In genomic region chr17:45332505-45332904, GRCh38 we compare ENCODE assay signal across 13 cellular contexts. TPM values are rescaled to one million over a fixed set of nuclear protein-coding genes. Genes with fewer than 3 reads are reported as not detected.
DNase-seq lines count a peak whose midpoint lies in the region; FAIRE-seq and TF ChIP-seq lines count a peak whose summit lies in the region.
"Had no signal": no experiment of that assay in that cellular context is flagged by ENCODE, and none has a peak within 500 bp of the region (broad histone marks: within the 10 kb centered on the region; RNA-seq: fewer than 3 reads in every experiment).

No MANE protein-coding gene starts in this region.

- CTCF ChIA-PET in A673 (lab: Charles Lee): no interaction called here

- peak; percentile 28 for DNase-seq in activated CD8-positive, alpha-beta memory T cell treated with anti-CD3 and anti-CD28 coated beads, Interleukin-2, amount 50 U/mL, for 48 hours
- no peak for DNase-seq in activated CD8-positive, alpha-beta memory T cell treated with anti-CD3 and anti-CD28 coated beads, Interleukin-2, amount 50 U/mL, for 4 hours
- DNase-seq in HTR-8/SVneo (ENCODE audit: insufficient read length, low spot score): no peak
- DNase-seq in endodermal cell: peak; percentile 39
- DNase-seq in suprapubic skin (ENCODE audit: low spot score in 2 of 2): peak; percentile 9 to 31
- no peak for DNase-seq in GDM1 (lab: John Stamatoyannopoulos, UW)
- no peak for DNase-seq in A673 (ENCODE audit: low spot score)
- DNase-seq in DMS153 treated with DMSO at 0.1 percent for 48 hours (lab: John Stamatoyannopoulos, UW; ENCODE audit: unreplicated experiment): no peak
- DNase-seq: H7, NCI-H187 treated with DMSO at 0.1 percent for 48 hours, NCI-H2171 had no signal

- BruUV-seq in A673 (replicated peaks; lab: Mats Ljungman, UMichigan): no TSS peak

- no peak overlapping the region for H3K9ac ChIP-seq in endodermal cell (ENCODE audit: extremely low read depth, low read length, poor library complexity, severe bottlenecking)

- FAIRE-seq in HTR-8/SVneo (lab: Jason Lieb, UNC): peak; percentile 28
- FAIRE-seq: A549 had no signal

- H3K9me3 ChIP-seq in endodermal cell (ENCODE audit: control insufficient read depth, low read length): no peaks in the 10 kb centered on the region
- H3K9me3 ChIP-seq in suprapubic skin: no peaks in the 10 kb centered on the region
- H3K9me3 ChIP-seq in A673 (ENCODE audit: low read depth, low read length, poor library complexity, severe bottlenecking): no peaks in the 10 kb centered on the region
- H3K9me3 ChIP-seq: A549 had no signal

- TF ChIP-seq EP300 in suprapubic skin (IDR thresholded peaks at IDR 0.05): no peak

- intact Hi-C loops in A673 (cut with micrococcal nuclease; ENCODE audit: unreplicated experiment): no loop called here

- no peaks in the 10 kb centered on the region for H3K36me3 Mint-ChIP-seq in endodermal cell (ENCODE audit: low read depth)

- H3K27me3 ChIP-seq in endodermal cell (ENCODE audit: control insufficient read depth, insufficient read depth, low read length, poor library complexity, severe bottlenecking) (no peaks in the 10 kb centered on the region), suprapubic skin (no peaks in the 10 kb centered on the region), A673 (replicated peaks; ENCODE audit: insufficient read depth, low read depth, low read length, poor library complexity) (no peaks in the 10 kb centered on the region)

- H3K4me3 ChIP-seq in endodermal cell (ENCODE audit: low read length): no peak overlapping the region
- no peak overlapping the region for H3K4me3 ChIP-seq in suprapubic skin
- H3K4me3 ChIP-seq in A673 (ENCODE audit: low read depth, low read length, poor library complexity, severe bottlenecking): no peak overlapping the region
- H3K4me3 ChIP-seq: A549 had no signal

- H3K4me1 Mint-ChIP-seq in endodermal cell: peaks cover 43% of the 10 kb centered on the region

- no peaks in the 10 kb centered on the region for H3K36me3 ChIP-seq in endodermal cell (ENCODE audit: control insufficient read depth, insufficient read depth, low read length)
- no peaks in the 10 kb centered on the region for H3K36me3 ChIP-seq in suprapubic skin
- no peaks in the 10 kb centered on the region for H3K36me3 ChIP-seq in A673 (ENCODE audit: insufficient read depth, low read length, poor library complexity, severe bottlenecking)

- POLR2A ChIA-PET in A673 (lab: Charles Lee; ENCODE audit: low non-redundant PET): no interaction called here

- no peaks in the 10 kb centered on the region for H3K9me3 Mint-ChIP-seq in endodermal cell
- H3K9me3 Mint-ChIP-seq: CD4-positive, alpha-beta T cell had no signal

- H3K27ac ChIP-seq in endodermal cell (ENCODE audit: low read depth, low read length) (no peak overlapping the region), suprapubic skin (no peak overlapping the region), A673 (ENCODE audit: low read depth, low read length, poor library complexity, severe bottlenecking) (no peak overlapping the region)

- H3K4me3 Mint-ChIP-seq in endodermal cell: no peak overlapping the region
- H3K4me3 Mint-ChIP-seq: CD4-positive, alpha-beta T cell had no signal

- H3K4me1 ChIP-seq in endodermal cell (ENCODE audit: control insufficient read depth, insufficient read depth, low read length) (peaks cover 11% of the 10 kb centered on the region), suprapubic skin (no peaks in the 10 kb centered on the region), A673 (ENCODE audit: insufficient read depth, low read length, poor library complexity, severe bottlenecking) (no peaks in the 10 kb centered on the region)

- 94 to 96% methylated on average over 5 of the region's 5 CpGs for WGBS in endodermal cell (ENCODE audit: insufficient coverage in 1 of 2, insufficient read length in 1 of 2), 2 experiments
- WGBS in suprapubic skin: 91% methylated on average over 5 of the region's 5 CpGs

- peaks cover 44% of the 10 kb centered on the region for H3K27me3 Mint-ChIP-seq in endodermal cell (ENCODE audit: insufficient read depth)
- H3K27me3 Mint-ChIP-seq: CD4-positive, alpha-beta T cell had no signal

- TF ChIP-seq CTCF in endodermal cell (conservative IDR thresholded peaks at IDR 0.05): no peak
- TF ChIP-seq CTCF in suprapubic skin (IDR thresholded peaks at IDR 0.05): no peak
- TF ChIP-seq CTCF in A673 (conservative IDR thresholded peaks at IDR 0.05; ENCODE audit: low read depth, low read length): no peak

- H3K27ac Mint-ChIP-seq in endodermal cell: no peak overlapping the region
- H3K27ac Mint-ChIP-seq: CD4-positive, alpha-beta T cell had no signal

- no peak for TF ChIP-seq POLR2A in suprapubic skin (IDR thresholded peaks at IDR 0.05)

RNA-seq across cellular contexts. Expression of gene MAP3K14, which starts 15.7 kb away (rescaled TPM):
- 1 to 10 TPM; 4.6 to 5.5 TPM for total RNA-seq in endodermal cell
- 5.3 TPM for polyA plus RNA-seq in endodermal cell (2013, experiment 1 of 2)
- 4.0 TPM for polyA plus RNA-seq in endodermal cell (2013, experiment 2 of 2)
- 10 to 100 TPM in 3 of 4 donors, 1 to 10 TPM in 1; 9.6 to 14.4 (median 11.9) TPM for total RNA-seq in suprapubic skin
- 3.0 and 5.5 TPM in 2 replicates for total RNA-seq in A673 (2021)

Comparison
In these comparisons a context has a peak if more than half of its experiments do, and no peak if none do; other contexts are left out.
1. DNase-seq: peak in activated CD8-positive, alpha-beta memory T cell treated with anti-CD3 and anti-CD28 coated beads, Interleukin-2, amount 50 U/mL, for 48 hours (single experiment), endodermal cell (single experiment) and suprapubic skin (2 of 2); none in activated CD8-positive, alpha-beta memory T cell treated with anti-CD3 and anti-CD28 coated beads, Interleukin-2, amount 50 U/mL, for 4 hours (single experiment), HTR-8/SVneo (single experiment), GDM1 (single experiment), A673 (single experiment) and DMS153 treated with DMSO at 0.1 percent for 48 hours (single experiment).